Comparison of ENCODE assay signal across 29 cellular contexts in genomic region chr1:22210176-22210575, GRCh38.
"Had no signal": no experiment of that assay in that cellular context is flagged by ENCODE, and none has a peak within 500 bp of the region (broad histone marks: within the 10 kb centered on the region; RNA-seq: fewer than 3 reads in every experiment).

No MANE protein-coding gene starts in this region.

- ATAC-seq: activated CD4-positive, CD25-positive, alpha-beta regulatory T cell treated with anti-CD3 and anti-CD28 coated beads, Interleukin-2, amount 50 U/mL, for 24 hours; activated naive CD8-positive, alpha-beta T cell treated with anti-CD3 and anti-CD28 coated beads, Interleukin-2, amount 50 U/mL, for 24 hours; left colon; right cardiac atrium; stimulated activated memory B cell treated with anti-CD40 and anti-IgM and Interleukin-4, amounts not matched to agents 10 μg/mL and 1 μg/mL and 100 μg/mL, for 72 hours; stimulated activated naive CD8-positive, alpha-beta T cell treated with anti-CD3 and anti-CD28 coated beads, Interleukin-15, amount 100 ng/mL, for 72 hours had no signal

- H3K9me3 Mint-ChIP-seq: activated naive CD4-positive, alpha-beta T cell treated with anti-CD3 and anti-CD28 coated beads, Interleukin-2, amount 50 U/mL, for 24 hours; activated naive CD8-positive, alpha-beta T cell treated with anti-CD3 and anti-CD28 coated beads, Interleukin-2, amount 50 U/mL, for 24 hours; activated T-helper 1 cell treated with anti-CD3 and anti-CD28 coated beads, Interleukin-12 subunit alpha, Interleukin-12 subunit beta, Interleukin-2, Interleukin-4 antibody, amounts not matched to agents 30 ng/mL and 10 ng/mL and 1 ng/mL, durations not matched to agents 14 hours and 24 hours and 36 hours; mesothelial cell of epicardium; stimulated activated memory B cell treated with anti-CD40 and anti-IgM and Interleukin-4, amounts not matched to agents 10 μg/mL and 1 μg/mL and 100 μg/mL, for 72 hours; stimulated activated naive CD8-positive, alpha-beta T cell treated with anti-CD3 and anti-CD28 coated beads, Interleukin-15, amount 100 ng/mL, for 72 hours; type B pancreatic cell had no signal

- H3K36me3 ChIP-seq: uterus, WERI-Rb-1 had no signal

- H3K36me3 Mint-ChIP-seq: activated naive CD4-positive, alpha-beta T cell treated with anti-CD3 and anti-CD28 coated beads, Interleukin-2, amount 50 U/mL, for 24 hours; mesothelial cell of epicardium; naive B cell; stimulated activated memory B cell treated with anti-CD40 and anti-IgM and Interleukin-4, amounts not matched to agents 10 μg/mL and 1 μg/mL and 100 μg/mL, for 72 hours; type B pancreatic cell had no signal

- H3K4me2 ChIP-seq: hepatocyte had no signal

- H3K27ac ChIP-seq: hepatocyte, skin epidermis, uterus, WERI-Rb-1 had no signal

- H3K4me1 Mint-ChIP-seq: activated naive CD4-positive, alpha-beta T cell treated with anti-CD3 and anti-CD28 coated beads, Interleukin-2, amount 50 U/mL, for 24 hours; activated naive CD8-positive, alpha-beta T cell treated with anti-CD3 and anti-CD28 coated beads, Interleukin-2, amount 50 U/mL, for 24 hours; naive B cell; stimulated activated memory B cell treated with anti-CD40 and anti-IgM and Interleukin-4, amounts not matched to agents 10 μg/mL and 1 μg/mL and 100 μg/mL, for 72 hours; stimulated activated naive CD8-positive, alpha-beta T cell treated with anti-CD3 and anti-CD28 coated beads, Interleukin-15, amount 100 ng/mL, for 72 hours had no signal

- H3K4me1 ChIP-seq: uterus had no signal

- H3K4me3 Mint-ChIP-seq: activated naive CD4-positive, alpha-beta T cell treated with anti-CD3 and anti-CD28 coated beads, Interleukin-2, amount 50 U/mL, for 24 hours; activated naive CD8-positive, alpha-beta T cell treated with anti-CD3 and anti-CD28 coated beads, Interleukin-2, amount 50 U/mL, for 24 hours; activated T-helper 1 cell treated with anti-CD3 and anti-CD28 coated beads, Interleukin-12 subunit alpha, Interleukin-12 subunit beta, Interleukin-2, Interleukin-4 antibody, amounts not matched to agents 30 ng/mL and 10 ng/mL and 1 ng/mL, durations not matched to agents 14 hours and 24 hours and 36 hours; mesothelial cell of epicardium; naive B cell; stimulated activated memory B cell treated with anti-CD40 and anti-IgM and Interleukin-4, amounts not matched to agents 10 μg/mL and 1 μg/mL and 100 μg/mL, for 72 hours; stimulated activated naive CD8-positive, alpha-beta T cell treated with anti-CD3 and anti-CD28 coated beads, Interleukin-15, amount 100 ng/mL, for 72 hours; type B pancreatic cell had no signal

- H3K9me3 ChIP-seq: uterus had no signal

- H3K4me3 ChIP-seq: hepatocyte, skin epidermis, uterus had no signal

- H3K27ac Mint-ChIP-seq: activated naive CD4-positive, alpha-beta T cell treated with anti-CD3 and anti-CD28 coated beads, Interleukin-2, amount 50 U/mL, for 24 hours; activated naive CD8-positive, alpha-beta T cell treated with anti-CD3 and anti-CD28 coated beads, Interleukin-2, amount 50 U/mL, for 24 hours; activated T-helper 1 cell treated with anti-CD3 and anti-CD28 coated beads, Interleukin-12 subunit alpha, Interleukin-12 subunit beta, Interleukin-2, Interleukin-4 antibody, amounts not matched to agents 30 ng/mL and 10 ng/mL and 1 ng/mL, durations not matched to agents 14 hours and 24 hours and 36 hours; mesothelial cell of epicardium; stimulated activated memory B cell treated with anti-CD40 and anti-IgM and Interleukin-4, amounts not matched to agents 10 μg/mL and 1 μg/mL and 100 μg/mL, for 72 hours; type B pancreatic cell had no signal

- H3K79me2 ChIP-seq: hepatocyte had no signal

- DNase-seq: activated CD4-positive, alpha-beta T cell treated with anti-CD3 and anti-CD28 coated beads for 48 hours; activated CD4-positive, alpha-beta T cell treated with anti-CD3 and anti-CD28 coated beads, Interleukin-2, amount 50 U/mL, for 48 hours; activated CD8-positive, alpha-beta memory T cell treated with anti-CD3 and anti-CD28 coated beads, Interleukin-2, amount 50 U/mL, for 4 hours; activated gamma-delta T cell treated with Interleukin-2 at 50 U/mL for 16 hours; activated naive CD8-positive, alpha-beta T cell treated with anti-CD3 and anti-CD28 coated beads, Interleukin-2, amount 50 U/mL, for 24 hours; activated T-cell treated with anti-CD3 and anti-CD28 coated beads, Interleukin-2, amount 50 U/mL, for 1 hour; amygdala; central memory CD4-positive, alpha-beta T cell; dermis blood vessel endothelial cell; effector CD4-positive, alpha-beta T cell; mammary epithelial cell; naive B cell; right cardiac atrium; stimulated activated CD4-positive, alpha-beta T cell treated with anti-CD3 and anti-CD28 coated beads, Interleukin-4, amount 100 ng/mL, for 24 hours; stimulated activated CD8-positive, alpha-beta memory T cell treated with anti-CD3 and anti-CD28 coated beads, Interleukin-4, amount 100 ng/mL, for 48 hours; stimulated activated naive CD8-positive, alpha-beta T cell treated with anti-CD3 and anti-CD28 coated beads, Interleukin-15, amount 100 ng/mL, for 72 hours; substantia nigra; T-helper 1 cell; uterus; WERI-Rb-1 had no signal
